Comparison of ENCODE assay signal across 8 cellular contexts in genomic region chr4:184475096-184475461, GRCh38. TPM values are rescaled to one million over a fixed set of nuclear protein-coding genes. Genes with fewer than 3 reads are reported as not detected.
DNase-seq lines count a peak whose midpoint lies in the region; ATAC-seq and TF ChIP-seq lines count a peak whose summit lies in the region.

No MANE protein-coding gene starts in this region.

- peaks cover 0 to 2% (median 0%) of the 10 kb centered on the region in 7 donors for H3K9me3 Mint-ChIP-seq in CD14-positive monocyte
- no peaks in the 10 kb centered on the region for H3K9me3 Mint-ChIP-seq in central memory CD8-positive, alpha-beta T cell

- H3K27me3 ChIP-seq in layer of hippocampus (ENCODE audit: control insufficient read depth, insufficient read depth, low read length), result no peaks in the 10 kb centered on the region

- TF ChIP-seq CTCF in CD14-positive monocyte (IDR thresholded peaks at IDR 0.05), result no peak

- intact Hi-C loops in CD14-positive monocyte (cut with micrococcal nuclease), result loop anchor here (2.0 to 10.0 kb wide), 5 partner anchors 37 to 970 kb away; partner anchors contain the start of gene ING2 (in 1 of the 2)

- H3K36me3 Mint-ChIP-seq in CD14-positive monocyte, result peaks cover 12 to 28% of the 10 kb centered on the region in 2 donors
- peaks cover 30% of the 10 kb centered on the region for H3K36me3 Mint-ChIP-seq in central memory CD8-positive, alpha-beta T cell (ENCODE audit: insufficient read depth)

- H3K27ac ChIP-seq in layer of hippocampus (ENCODE audit: low read depth, low read length), result peak overlapping the region; percentile 96

- H3K27ac Mint-ChIP-seq in CD14-positive monocyte, result peak overlapping the region; percentile 96 to 99 (median 98)
- peak overlapping the region; percentile 98 for H3K27ac Mint-ChIP-seq in central memory CD8-positive, alpha-beta T cell (ENCODE audit: low read depth)

- peak; percentile 6 for ATAC-seq in GM19372 (IDR thresholded peaks at IDR 0.05; ENCODE audit: low read depth, unreplicated experiment)
- ATAC-seq in HG03460 (IDR thresholded peaks at IDR 0.05; ENCODE audit: unreplicated experiment), result peak; percentile 11
- ATAC-seq in central memory CD8-positive, alpha-beta T cell (replicated peaks; ENCODE audit: extremely low read depth, poor library complexity, severe bottlenecking), result peak; percentile 12

- peak overlapping the region; percentile 97 to 99 for H3K4me3 Mint-ChIP-seq in CD14-positive monocyte
- peak overlapping the region; percentile 99 for H3K4me3 Mint-ChIP-seq in central memory CD8-positive, alpha-beta T cell

- DNase-seq in CD14-positive monocyte (ENCODE audit: low spot score) (no peak), UCSD-AML1 (lab: John Stamatoyannopoulos, UW; ENCODE audit: unreplicated experiment) (peak; percentile 60), HuH-7.5 (ENCODE audit: low spot score) (no peak)
- no peak for DNase-seq in central memory CD8-positive, alpha-beta T cell (ENCODE audit: low spot score in 2 of 2)
- peak; percentile 54 to 55 for DNase-seq in stimulated activated CD4-positive, alpha-beta T cell treated with anti-CD3 and anti-CD28 coated beads, Interleukin-2, amount 100 ng/mL, for 48 hours

- H3K4me1 Mint-ChIP-seq in CD14-positive monocyte, result peaks cover 60% of the 10 kb centered on the region
- H3K4me1 Mint-ChIP-seq in central memory CD8-positive, alpha-beta T cell, result peaks cover 47% of the 10 kb centered on the region

- no peaks in the 10 kb centered on the region for H3K27me3 Mint-ChIP-seq in CD14-positive monocyte (ENCODE audit: low read depth in 3 of 3)
- H3K27me3 Mint-ChIP-seq in central memory CD8-positive, alpha-beta T cell, result no peaks in the 10 kb centered on the region

RNA-seq across cellular contexts. Expression of gene IRF2, which starts 0.7 kb away (rescaled TPM):
- polyA plus RNA-seq in CD14-positive monocyte, result 10 to 100 TPM; 51.3 to 76.8 TPM

Comparison
In these comparisons a context has a peak if more than half of its experiments do, and no peak if none do; other contexts are left out.
1. DNase-seq: peak in UCSD-AML1 (single experiment) and stimulated activated CD4-positive, alpha-beta T cell treated with anti-CD3 and anti-CD28 coated beads, Interleukin-2, amount 100 ng/mL, for 48 hours (2 of 2); none in CD14-positive monocyte (single experiment), central memory CD8-positive, alpha-beta T cell (0 of 2) and HuH-7.5 (single experiment).
2. Peak in every context shown above with its lines, with median percentiles within 50 percentile points of each other: ATAC-seq.